ENCODE assay signal across 9 cellular contexts in the genomic region with DNA sequence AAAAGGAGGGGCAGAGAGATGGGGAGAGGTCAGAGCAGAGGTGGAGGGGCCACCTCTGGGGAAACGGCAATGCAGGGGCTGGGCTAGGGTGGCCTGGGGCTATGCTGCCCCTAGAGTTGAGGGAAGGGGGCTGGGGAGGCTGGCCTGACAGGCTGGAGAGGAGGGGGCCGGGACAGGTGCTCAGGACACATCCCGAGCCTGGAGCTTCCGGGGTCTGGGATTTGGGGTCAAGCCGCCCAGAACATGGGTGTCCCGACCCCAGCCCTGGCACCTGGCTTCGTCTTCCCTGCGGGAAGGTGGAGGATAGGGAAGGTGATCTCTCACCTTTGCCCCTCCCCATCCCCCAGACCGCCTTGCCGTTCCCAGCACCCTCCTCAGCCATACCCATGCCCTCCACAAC. TPM values are rescaled to one million over a fixed set of nuclear protein-coding genes. Genes with fewer than 3 reads are reported as not detected.
DNase-seq lines count a peak whose midpoint lies in the region; TF ChIP-seq lines count a peak whose summit lies in the region.
"Had no signal": no experiment of that assay in that cellular context is flagged by ENCODE, and none has a peak within 500 bp of the region (broad histone marks: within the 10 kb centered on the region; RNA-seq: fewer than 3 reads in every experiment).

No MANE protein-coding gene starts in this region.

- H3K4me1 ChIP-seq in A673 (ENCODE audit: insufficient read depth, low read length, poor library complexity, severe bottlenecking) (peaks cover 37% of the 10 kb centered on the region), esophagus (ENCODE audit: control insufficient read depth in 2 of 2, insufficient read depth in 2 of 2, low read length in 1 of 2) (peaks cover 0 to 18% of the 10 kb centered on the region in 2 donors), neutrophil (ENCODE audit: control insufficient read depth in 1 of 2, insufficient read depth in 1 of 2, low read depth in 1 of 2, low read length in 1 of 2) (peaks cover 16 to 23% of the 10 kb centered on the region in 2 experiments)

- CTCF ChIA-PET in A673 (lab: Charles Lee) = no interaction called here

- intact Hi-C loops in A673 (cut with micrococcal nuclease; ENCODE audit: unreplicated experiment) = no loop called here

- DNase-seq in A673 (ENCODE audit: low spot score) (no peak), NCI-H2107 treated with DMSO at 0.1 percent for 48 hours (lab: John Stamatoyannopoulos, UW; ENCODE audit: unreplicated experiment) (no peak), NCI-H1105 (lab: John Stamatoyannopoulos, UW) (no peak), SK-N-DZ (ENCODE audit: low spot score) (no peak), NCI-H748 (lab: John Stamatoyannopoulos, UW; ENCODE audit: unreplicated experiment) (no peak)
- DNase-seq: GOT3 had no signal

- peak overlapping the region; percentile 80 for H3K27ac ChIP-seq in A673 (ENCODE audit: low read depth, low read length, poor library complexity, severe bottlenecking)
- peak overlapping the region; percentile 59 for H3K27ac ChIP-seq in KOPT-K1 (ENCODE audit: low read depth, low read length, poor library complexity, severe bottlenecking)
- H3K27ac ChIP-seq in esophagus (ENCODE audit: low read depth in 2 of 2, low read length in 1 of 2) = peak overlapping the region; percentile 80 to 83
- peak overlapping the region; percentile 0 for H3K27ac ChIP-seq in neutrophil

- 66 to 70% methylated on average over 9 to 10 of the region's 10 CpGs for WGBS in esophagus, 2 donors

- no TSS peak for BruUV-seq in A673 (replicated peaks; lab: Mats Ljungman, UMichigan)

- H3K9me3 ChIP-seq in A673 (ENCODE audit: low read depth, low read length, poor library complexity, severe bottlenecking) (no peaks in the 10 kb centered on the region), KOPT-K1 (ENCODE audit: insufficient read depth, low read length, poor library complexity, severe bottlenecking) (no peaks in the 10 kb centered on the region), esophagus (ENCODE audit: control insufficient read depth in 2 of 2, insufficient read depth in 1 of 2, low read depth in 1 of 2, low read length in 1 of 2) (no peaks in the 10 kb centered on the region), neutrophil (no peaks in the 10 kb centered on the region)

- POLR2A ChIA-PET in A673 (lab: Charles Lee; ENCODE audit: low non-redundant PET) = no interaction called here

- no peaks in the 10 kb centered on the region for H3K27me3 ChIP-seq in A673 (replicated peaks; ENCODE audit: insufficient read depth, low read depth, low read length, poor library complexity)
- H3K27me3 ChIP-seq in esophagus (ENCODE audit: control insufficient read depth in 1 of 2, insufficient read depth in 2 of 2, low read length in 2 of 2) = no peaks in the 10 kb centered on the region
- no peaks in the 10 kb centered on the region for H3K27me3 ChIP-seq in neutrophil

- TF ChIP-seq CTCF in A673 (conservative IDR thresholded peaks at IDR 0.05; ENCODE audit: low read depth, low read length) (no peak), neutrophil (IDR thresholded peaks at IDR 0.05) (no peak)

- H3K4me3 ChIP-seq in A673 (ENCODE audit: low read depth, low read length, poor library complexity, severe bottlenecking) (no peak overlapping the region), esophagus (ENCODE audit: low read depth in 1 of 2, low read length in 2 of 2) (no peak overlapping the region), neutrophil (ENCODE audit: low read depth in 1 of 2, low read length in 1 of 2) (no peak overlapping the region)

- H3K36me3 ChIP-seq in A673 (ENCODE audit: insufficient read depth, low read length, poor library complexity, severe bottlenecking) (peaks cover 6% of the 10 kb centered on the region), KOPT-K1 (ENCODE audit: insufficient read depth, low read length) (no peaks in the 10 kb centered on the region), esophagus (ENCODE audit: control insufficient read depth in 2 of 2, insufficient read depth in 2 of 2, low read length in 1 of 2) (peaks cover 0 to 6% of the 10 kb centered on the region in 2 donors), neutrophil (no peaks in the 10 kb centered on the region)

RNA-seq across cellular contexts. Expression of gene ASF1B, which starts 12.6 kb away (rescaled TPM):
- 50.0 and 54.6 TPM in 2 replicates for total RNA-seq in A673 (2021)
- polyA plus RNA-seq in esophagus = 10 to 100 TPM in 1 of 2 donors, 1 to 10 TPM in 1; 9.1 to 14.6 TPM
- polyA plus RNA-seq in SK-N-DZ (2014; cell fraction: cytosol; rRNA removed) = 75.4 and 92.6 TPM in 2 replicates
- polyA plus RNA-seq in SK-N-DZ (2014; cell fraction: nucleus; rRNA removed) = 27.8 and 41.8 TPM in 2 replicates

RNA-seq across cellular contexts. Expression of gene PRKACA, which starts 31.4 kb away (rescaled TPM):
- total RNA-seq in A673 (2021) = 56.7 and 77.9 TPM in 2 replicates
- 10 to 100 TPM; 31.2 to 32.2 TPM for polyA plus RNA-seq in esophagus
- 42.1 and 57.4 TPM in 2 replicates for polyA plus RNA-seq in SK-N-DZ (2014; cell fraction: cytosol; rRNA removed)
- 15.8 and 25.2 TPM in 2 replicates for polyA plus RNA-seq in SK-N-DZ (2014; cell fraction: nucleus; rRNA removed)

RNA-seq across cellular contexts. Expression of gene ADGRL1, which starts 57.0 kb away (rescaled TPM):
- 66.1 and 72.0 TPM in 2 replicates for total RNA-seq in A673 (2021)
- polyA plus RNA-seq in esophagus = 10 to 100 TPM in 1 of 2 donors, 1 to 10 TPM in 1; 4.7 to 11.1 TPM
- 22.2 and 23.0 TPM in 2 replicates for polyA plus RNA-seq in SK-N-DZ (2014; cell fraction: cytosol; rRNA removed)
- 22.7 and 60.2 TPM in 2 replicates for polyA plus RNA-seq in SK-N-DZ (2014; cell fraction: nucleus; rRNA removed)

RNA-seq across cellular contexts. Expression of gene SAMD1, which starts 58.5 kb away (rescaled TPM):
- total RNA-seq in A673 (2021) = 52.9 and 56.0 TPM in 2 replicates
- 10 to 100 TPM; 27.6 to 28.4 TPM for polyA plus RNA-seq in esophagus
- 65.0 and 85.3 TPM in 2 replicates for polyA plus RNA-seq in SK-N-DZ (2014; cell fraction: cytosol; rRNA removed)
- polyA plus RNA-seq in SK-N-DZ (2014; cell fraction: nucleus; rRNA removed) = 72.7 and 75.8 TPM in 2 replicates

Comparison
In these comparisons a context has a peak if more than half of its experiments do, and no peak if none do; other contexts are left out.
1. H3K27ac ChIP-seq: peak in every context shown above with its lines; median percentile 82 in esophagus; 80 in A673; 59 in KOPT-K1; 0 in neutrophil.